In genomic region chr12:99390707-99391106, GRCh38 we compare ENCODE assay signal across 8 cellular contexts.
DNase-seq lines count a peak whose midpoint lies in the region; ATAC-seq and TF ChIP-seq lines count a peak whose summit lies in the region.

No MANE protein-coding gene starts in this region.

- H3K4me3 ChIP-seq in testis, result no peak overlapping the region

- no peak for ATAC-seq in GM18858 (IDR thresholded peaks at IDR 0.05; ENCODE audit: unreplicated experiment)

- peak; percentile 81 for TF ChIP-seq CTCF in LNCAP (IDR thresholded peaks at IDR 0.05)
- peak in 1 of 3 experiments; percentile 27 for TF ChIP-seq CTCF in testis (IDR thresholded peaks at IDR 0.05)

- no peaks in the 10 kb centered on the region for H3K36me3 ChIP-seq in testis (ENCODE audit: low read depth, missing control alignments)

- no peaks in the 10 kb centered on the region for H3K4me1 ChIP-seq in testis

- intact Hi-C loops in testis (cut with DNase I; ENCODE audit: low total_unique reads), result no loop called here

- 75 to 81% methylated on average over 5 to 7 of the region's 7 CpGs for WGBS in testis, 2 donors

- H3K27me3 ChIP-seq in testis, result no peaks in the 10 kb centered on the region

- TF ChIP-seq POLR2A in testis (IDR thresholded peaks at IDR 0.05), result no peak

- no peaks in the 10 kb centered on the region for H3K9me3 ChIP-seq in testis

- no peak overlapping the region for H3K27ac ChIP-seq in testis

- DNase-seq in SHP77 (lab: John Stamatoyannopoulos, UW), result peak; percentile 16 to 35
- DNase-seq in SHP77 treated with DMSO at 0.1 percent for 48 hours (lab: John Stamatoyannopoulos, UW), result no peak
- peak; percentile 89 to 99 for DNase-seq in cerebellar nuclear complex (lab: John Stamatoyannopoulos, UW)
- DNase-seq in testis, result peak; percentile 43
- no peak for DNase-seq in effector CD4-positive, alpha-beta T cell
- DNase-seq in DMS79 treated with DMSO at 0.1 percent for 48 hours (lab: John Stamatoyannopoulos, UW), result no peak

Comparison
In these comparisons a context has a peak if more than half of its experiments do, and no peak if none do; other contexts are left out.
1. DNase-seq: peak in SHP77 (2 of 2), cerebellar nuclear complex (2 of 2) and testis (single experiment); none in SHP77 treated with DMSO at 0.1 percent for 48 hours (single experiment), effector CD4-positive, alpha-beta T cell (single experiment) and DMS79 treated with DMSO at 0.1 percent for 48 hours (single experiment).